8 cellular contexts compared by ENCODE assay signal in the genomic region with DNA sequence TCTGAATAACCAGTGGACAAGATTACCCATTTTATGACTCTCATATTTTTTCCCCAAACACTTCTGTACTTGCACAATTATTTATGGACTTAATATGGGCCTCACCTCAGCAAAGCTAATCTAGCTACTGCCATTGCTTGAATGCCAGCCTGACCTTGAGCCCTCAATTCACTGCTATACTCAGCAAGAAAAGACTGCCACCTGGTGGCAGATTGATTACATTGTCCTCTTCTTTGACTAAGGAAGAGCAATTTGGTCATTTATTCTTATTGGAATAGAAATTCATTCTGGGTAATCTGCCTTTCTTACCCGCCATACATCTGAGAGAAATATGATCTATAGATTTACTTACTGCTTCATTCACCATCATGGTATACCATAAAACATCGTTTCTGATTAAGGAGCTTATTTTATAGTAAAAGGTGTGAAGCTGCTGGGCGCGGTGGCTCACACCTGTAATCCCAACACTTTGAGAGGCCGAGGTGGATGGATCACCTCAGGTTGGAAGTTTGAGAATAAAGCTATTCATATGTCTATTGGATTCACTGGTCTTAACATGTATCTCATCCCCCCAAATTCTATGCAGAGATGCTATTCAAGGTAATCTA. TPM values are rescaled to one million over a fixed set of nuclear protein-coding genes. Genes with fewer than 3 reads are reported as not detected.
A peak's percentile ranks its signal among the peaks of the same experiment; 100 is the strongest.
DNase-seq lines count a peak whose midpoint lies in the region; ATAC-seq, FAIRE-seq and TF ChIP-seq lines count a peak whose summit lies in the region.

No MANE protein-coding gene starts in this region.

- intact Hi-C loops in heart left ventricle (cut with DNase I) = loop anchor here (1.0 to 5.0 kb wide), 6 partner anchors 33 to 136 kb away; partner anchors contain the start of gene DIPK1A (in 1 of the 10)

- H3K9me3 ChIP-seq in adipocyte (ENCODE audit: control insufficient read depth, low read length) (no peaks in the 10 kb centered on the region), heart left ventricle (no peaks in the 10 kb centered on the region)

- H3K4me3 ChIP-seq in adipocyte (ENCODE audit: low read length) (no peak overlapping the region), heart left ventricle (no peak overlapping the region)

- peaks cover 13% of the 10 kb centered on the region for H3K4me1 ChIP-seq in adipocyte (ENCODE audit: control insufficient read depth, insufficient read depth, low read length)
- peaks cover 0 to 8% (median 0%) of the 10 kb centered on the region in 12 donors for H3K4me1 ChIP-seq in heart left ventricle

- H3K27me3 ChIP-seq in adipocyte (replicated peaks; ENCODE audit: control insufficient read depth, insufficient read depth, low read length) (no peaks in the 10 kb centered on the region), heart left ventricle (no peaks in the 10 kb centered on the region)

- H3K36me3 ChIP-seq in adipocyte (ENCODE audit: control insufficient read depth, insufficient read depth, low read length, severe bottlenecking) = no peaks in the 10 kb centered on the region
- H3K36me3 ChIP-seq in heart left ventricle = no peaks in the 10 kb centered on the region

- TF ChIP-seq CTCF in heart left ventricle (IDR thresholded peaks at IDR 0.05) = peak; percentile 85 to 93 (median 88)

- TF ChIP-seq POLR2A in H54 (IDR thresholded peaks at IDR 0.05; ENCODE audit: low read depth, low read length) (no peak), heart left ventricle (IDR thresholded peaks at IDR 0.05) (no peak)

- peak overlapping the region; percentile 7 for H3K9ac ChIP-seq in adipocyte (ENCODE audit: low read length)

- DNase-seq in GF-D8 (lab: John Stamatoyannopoulos, UW) (peak; percentile 15), H54 (ENCODE audit: insufficient read length, low spot score) (peak; percentile 15), NAMALWA (ENCODE audit: low spot score) (peak; percentile 94), SK-MEL-5 (ENCODE audit: low read depth, low spot score) (peak; percentile 88), adipocyte (ENCODE audit: low read depth) (peak; percentile 97), heart left ventricle (peak in 4 of 5 donors; percentile 68 to 79 (median 74)), renal cortical epithelial cell (ENCODE audit: low read depth) (peak; percentile 76), OCI-M2 (lab: John Stamatoyannopoulos, UW; ENCODE audit: unreplicated experiment) (no peak)

- WGBS in heart left ventricle, 4 donors = 57 to 59% (median 58%) methylated on average over 5 of the region's 5 CpGs

- no peak for FAIRE-seq in H54 (lab: Jason Lieb, UNC)

- in situ Hi-C loops in SK-MEL-5 (cut with HindIII; ENCODE audit: low pct_unique_long_range_greater_than_20kb, low sequenced_read_pairs) = no loop called here

- no peak overlapping the region for H3K27ac ChIP-seq in heart left ventricle

- ATAC-seq in heart left ventricle = peak; percentile 80 to 93 (median 88)

RNA-seq across cellular contexts. Expression of gene DIPK1A, which starts 32.9 kb away (rescaled TPM):
- 11.1 and 12.4 TPM in 2 replicates for total RNA-seq in SK-MEL-5 (2014; rRNA removed; shearing (Covaris generic))
- 12.2 and 18.5 TPM in 2 replicates for polyA plus RNA-seq in SK-MEL-5 (2015; cell fraction: cytosol; rRNA removed)
- polyA plus RNA-seq in SK-MEL-5 (2015; cell fraction: nucleus; rRNA removed) = 3.5 and 3.8 TPM in 2 replicates
- total RNA-seq in heart left ventricle (10 to 100 TPM in 2 of 9 donors, 1 to 10 TPM in 7; 4.6 to 11.6 (median 6.5) TPM), renal cortical epithelial cell (5.7 and 7.1 TPM in 2 replicates)
- polyA plus RNA-seq in heart left ventricle = 1 to 10 TPM; 2.8 to 6.1 TPM
